In genomic region chr1:66840929-66841328, GRCh38 we compare ENCODE assay signal across 22 cellular contexts. TPM values are rescaled to one million over a fixed set of nuclear protein-coding genes. Genes with fewer than 3 reads are reported as not detected.
DNase-seq lines count a peak whose midpoint lies in the region; ATAC-seq and TF ChIP-seq lines count a peak whose summit lies in the region.
"Had no signal": no experiment of that assay in that cellular context is flagged by ENCODE, and none has a peak within 500 bp of the region (broad histone marks: within the 10 kb centered on the region; RNA-seq: fewer than 3 reads in every experiment).

No MANE protein-coding gene starts in this region.

- no peak for DNase-seq in activated T-cell treated with anti-CD3 and anti-CD28 coated beads, Interleukin-2, amount 50 U/mL, for 24 hours
- DNase-seq in activated T-cell treated with anti-CD3 and anti-CD28 coated beads, Interleukin-2, amount 50 U/mL, for 48 hours: no peak
- DNase-seq in NAMALWA (ENCODE audit: low spot score) (peak; percentile 27), DMS153 treated with DMSO at 0.1 percent for 48 hours (lab: John Stamatoyannopoulos, UW; ENCODE audit: unreplicated experiment) (no peak), heart right ventricle (no peak)
- DNase-seq in activated T-helper 2 cell treated with anti-CD3 and anti-CD28 coated beads, Interferon-gamma antibody, Interleukin-2, Interleukin-4, amounts not matched to agents 10 μg/mL and 5 μg/mL and 100 μg/mL, durations not matched to agents 14 hours and 24 hours and 36 hours (ENCODE audit: low spot score): no peak
- DNase-seq in stimulated activated effector memory CD8-positive, alpha-beta T cell treated with anti-CD3 and anti-CD28 coated beads, Interleukin-12 subunit alpha, Interleukin-12 subunit beta, amount 100 ng/mL, for 72 hours (ENCODE audit: low spot score in 2 of 2): no peak
- DNase-seq in stimulated activated CD4-positive, alpha-beta T cell treated with anti-CD3 and anti-CD28 coated beads, Interleukin-4, amount 100 ng/mL, for 24 hours: no peak
- DNase-seq: activated CD4-positive, alpha-beta memory T cell treated with anti-CD3 and anti-CD28 coated beads for 36 hours; activated effector memory CD4-positive, alpha-beta T cell treated with anti-CD3 and anti-CD28 coated beads, Interleukin-2, amount 50 U/mL, for 16 hours; COR-L47; dermis blood vessel endothelial cell; GF-D8; GM23248; KG1; NCI-H1436; NK-92 treated with Interleukin-12 subunit alpha and Interleukin-12 subunit beta, amount 100 ng/mL, for 24 hours; SHP77; stomach had no signal

- no peak overlapping the region for H3K4me3 ChIP-seq in heart right ventricle
- H3K4me3 ChIP-seq: esophagus muscularis mucosa, GM23248, stomach had no signal

- no peaks in the 10 kb centered on the region for H3K27me3 ChIP-seq in heart right ventricle
- H3K27me3 ChIP-seq: esophagus muscularis mucosa, stomach had no signal

- H3K4me1 ChIP-seq in heart right ventricle: no peaks in the 10 kb centered on the region
- H3K4me1 ChIP-seq: esophagus muscularis mucosa, stomach had no signal

- TF ChIP-seq CTCF in heart right ventricle (IDR thresholded peaks at IDR 0.05): no peak

- H3K27ac ChIP-seq in heart right ventricle: no peak overlapping the region
- H3K27ac ChIP-seq: esophagus muscularis mucosa, GM23248, stomach had no signal

- intact Hi-C loops in activated T-helper 2 cell treated with anti-CD3 and anti-CD28 coated beads, Interferon-gamma antibody, Interleukin-2, Interleukin-4, amounts not matched to agents 10 μg/mL and 5 μg/mL and 100 μg/mL, durations not matched to agents 14 hours and 24 hours and 36 hours (cut with micrococcal nuclease): no loop called here
- intact Hi-C loops in heart right ventricle (cut with DNase I): no loop called here

- no peaks in the 10 kb centered on the region for H3K27me3 Mint-ChIP-seq in activated T-cell treated with anti-CD3 and anti-CD28 coated beads, Interleukin-2, amount 50 U/mL, for 24 hours
- H3K27me3 Mint-ChIP-seq in activated T-helper 2 cell treated with anti-CD3 and anti-CD28 coated beads, Interferon-gamma antibody, Interleukin-2, Interleukin-4, amounts not matched to agents 10 μg/mL and 5 μg/mL and 100 μg/mL, durations not matched to agents 14 hours and 24 hours and 36 hours (ENCODE audit: low read depth): no peaks in the 10 kb centered on the region
- H3K27me3 Mint-ChIP-seq: activated CD4-positive, alpha-beta memory T cell treated with anti-CD3 and anti-CD28 coated beads for 36 hours had no signal

- no peaks in the 10 kb centered on the region for H3K9me3 Mint-ChIP-seq in activated T-cell treated with anti-CD3 and anti-CD28 coated beads, Interleukin-2, amount 50 U/mL, for 24 hours
- no peaks in the 10 kb centered on the region for H3K9me3 Mint-ChIP-seq in activated T-helper 2 cell treated with anti-CD3 and anti-CD28 coated beads, Interferon-gamma antibody, Interleukin-2, Interleukin-4, amounts not matched to agents 10 μg/mL and 5 μg/mL and 100 μg/mL, durations not matched to agents 14 hours and 24 hours and 36 hours
- H3K9me3 Mint-ChIP-seq in stimulated activated effector memory CD8-positive, alpha-beta T cell treated with anti-CD3 and anti-CD28 coated beads, Interleukin-12 subunit alpha, Interleukin-12 subunit beta, amount 100 ng/mL, for 72 hours: no peaks in the 10 kb centered on the region
- H3K9me3 Mint-ChIP-seq: neural crest cell had no signal

- no peaks in the 10 kb centered on the region for H3K36me3 Mint-ChIP-seq in activated T-cell treated with anti-CD3 and anti-CD28 coated beads, Interleukin-2, amount 50 U/mL, for 24 hours (ENCODE audit: low read depth)
- no peaks in the 10 kb centered on the region for H3K36me3 Mint-ChIP-seq in activated T-helper 2 cell treated with anti-CD3 and anti-CD28 coated beads, Interferon-gamma antibody, Interleukin-2, Interleukin-4, amounts not matched to agents 10 μg/mL and 5 μg/mL and 100 μg/mL, durations not matched to agents 14 hours and 24 hours and 36 hours (ENCODE audit: low read depth)
- no peaks in the 10 kb centered on the region for H3K36me3 Mint-ChIP-seq in stimulated activated effector memory CD8-positive, alpha-beta T cell treated with anti-CD3 and anti-CD28 coated beads, Interleukin-12 subunit alpha, Interleukin-12 subunit beta, amount 100 ng/mL, for 72 hours
- H3K36me3 Mint-ChIP-seq: activated CD4-positive, alpha-beta memory T cell treated with anti-CD3 and anti-CD28 coated beads for 36 hours had no signal

- H3K27ac Mint-ChIP-seq in activated T-cell treated with anti-CD3 and anti-CD28 coated beads, Interleukin-2, amount 50 U/mL, for 24 hours: peak overlapping the region; percentile 79
- peak overlapping the region; percentile 52 for H3K27ac Mint-ChIP-seq in activated T-helper 2 cell treated with anti-CD3 and anti-CD28 coated beads, Interferon-gamma antibody, Interleukin-2, Interleukin-4, amounts not matched to agents 10 μg/mL and 5 μg/mL and 100 μg/mL, durations not matched to agents 14 hours and 24 hours and 36 hours
- H3K27ac Mint-ChIP-seq in stimulated activated effector memory CD8-positive, alpha-beta T cell treated with anti-CD3 and anti-CD28 coated beads, Interleukin-12 subunit alpha, Interleukin-12 subunit beta, amount 100 ng/mL, for 72 hours: peak overlapping the region; percentile 55
- H3K27ac Mint-ChIP-seq: activated CD4-positive, alpha-beta memory T cell treated with anti-CD3 and anti-CD28 coated beads for 36 hours had no signal

- H3K4me3 Mint-ChIP-seq in activated T-cell treated with anti-CD3 and anti-CD28 coated beads, Interleukin-2, amount 50 U/mL, for 24 hours: no peak overlapping the region
- H3K4me3 Mint-ChIP-seq in activated T-helper 2 cell treated with anti-CD3 and anti-CD28 coated beads, Interferon-gamma antibody, Interleukin-2, Interleukin-4, amounts not matched to agents 10 μg/mL and 5 μg/mL and 100 μg/mL, durations not matched to agents 14 hours and 24 hours and 36 hours (ENCODE audit: low read depth): no peak overlapping the region
- no peak overlapping the region for H3K4me3 Mint-ChIP-seq in stimulated activated effector memory CD8-positive, alpha-beta T cell treated with anti-CD3 and anti-CD28 coated beads, Interleukin-12 subunit alpha, Interleukin-12 subunit beta, amount 100 ng/mL, for 72 hours
- H3K4me3 Mint-ChIP-seq: activated CD4-positive, alpha-beta memory T cell treated with anti-CD3 and anti-CD28 coated beads for 36 hours; neural crest cell had no signal

- H3K36me3 ChIP-seq in heart right ventricle: no peaks in the 10 kb centered on the region
- H3K36me3 ChIP-seq: esophagus muscularis mucosa, stomach had no signal

- H3K4me1 Mint-ChIP-seq in activated T-cell treated with anti-CD3 and anti-CD28 coated beads, Interleukin-2, amount 50 U/mL, for 24 hours (ENCODE audit: low read depth): peaks cover 12% of the 10 kb centered on the region
- peaks cover 6% of the 10 kb centered on the region for H3K4me1 Mint-ChIP-seq in activated T-helper 2 cell treated with anti-CD3 and anti-CD28 coated beads, Interferon-gamma antibody, Interleukin-2, Interleukin-4, amounts not matched to agents 10 μg/mL and 5 μg/mL and 100 μg/mL, durations not matched to agents 14 hours and 24 hours and 36 hours (ENCODE audit: low read depth)
- peaks cover 8% of the 10 kb centered on the region for H3K4me1 Mint-ChIP-seq in stimulated activated effector memory CD8-positive, alpha-beta T cell treated with anti-CD3 and anti-CD28 coated beads, Interleukin-12 subunit alpha, Interleukin-12 subunit beta, amount 100 ng/mL, for 72 hours
- H3K4me1 Mint-ChIP-seq: neural crest cell had no signal

- no peaks in the 10 kb centered on the region for H3K9me3 ChIP-seq in heart right ventricle
- H3K9me3 ChIP-seq: esophagus muscularis mucosa, stomach had no signal

- no peak for ATAC-seq in stimulated activated effector memory CD8-positive, alpha-beta T cell treated with anti-CD3 and anti-CD28 coated beads, Interleukin-12 subunit alpha, Interleukin-12 subunit beta, amount 100 ng/mL, for 72 hours
- no peak for ATAC-seq in heart right ventricle

RNA-seq across cellular contexts. Expression of gene INSL5, which starts 39.9 kb away (rescaled TPM):
- not detected in 2 replicates for total RNA-seq in activated T-helper 2 cell treated with anti-CD3 and anti-CD28 coated beads, Interferon-gamma antibody, Interleukin-2, Interleukin-4, amounts not matched to agents 10 μg/mL and 5 μg/mL and 100 μg/mL, durations not matched to agents 14 hours and 24 hours and 36 hours
- total RNA-seq in heart right ventricle: not detected
- polyA plus RNA-seq in heart right ventricle: not detected
- total RNA-seq: activated CD4-positive, alpha-beta memory T cell treated with anti-CD3 and anti-CD28 coated beads for 36 hours; dermis blood vessel endothelial cell; esophagus muscularis mucosa; GM23248; neural crest cell; stomach; urinary bladder had no signal
- polyA plus RNA-seq: GM23248, stomach, urinary bladder had no signal
